ENCODE assay signal across 20 cellular contexts in genomic region chr22:46490538-46490937, GRCh38.
"Had no signal": no experiment of that assay in that cellular context is flagged by ENCODE, and none has a peak within 500 bp of the region (broad histone marks: within the 10 kb centered on the region; RNA-seq: fewer than 3 reads in every experiment).

No MANE protein-coding gene starts in this region.

- H3K4me3 ChIP-seq: coronary artery, hepatocyte, spleen, suprapubic skin, thyroid gland, upper lobe of right lung, vagina had no signal

- ATAC-seq: sciatic nerve, upper lobe of right lung had no signal

- DNase-seq: effector CD4-positive, alpha-beta T cell; endodermal cell; foreskin melanocyte; head of caudate nucleus; kidney glomerular epithelial cell; mesendoderm; naive B cell; nephron progenitor cell; spleen; stimulated activated CD4-positive, alpha-beta T cell treated with anti-CD3 and anti-CD28 coated beads, Interleukin-15, amount 100 ng/mL, for 24 hours; stimulated activated CD4-positive, alpha-beta T cell treated with anti-CD3 and anti-CD28 coated beads, Interleukin-1b, Interleukin-23, amount 100 ng/mL, for 48 hours; stimulated activated CD4-positive, alpha-beta T cell treated with anti-CD3 and anti-CD28 coated beads, Interleukin-4, amount 100 ng/mL, for 24 hours; stimulated activated naive CD4-positive, alpha-beta T cell; thyroid gland; upper lobe of right lung had no signal

- H3K27me3 ChIP-seq: hepatocyte, suprapubic skin, thyroid gland, upper lobe of right lung, vagina had no signal

- H3K36me3 ChIP-seq: spleen, suprapubic skin, thyroid gland, upper lobe of right lung, vagina had no signal

- H2AFZ ChIP-seq: hepatocyte had no signal

- H3K4me2 ChIP-seq: hepatocyte had no signal

- H3K4me1 ChIP-seq: thyroid gland, upper lobe of right lung had no signal

- H3K9me3 ChIP-seq: spleen, suprapubic skin, thyroid gland, upper lobe of right lung, vagina had no signal

- H3K27ac ChIP-seq: coronary artery, hepatocyte, spleen, suprapubic skin, thyroid gland, upper lobe of right lung, vagina had no signal
